ENCODE assay signal across 19 cellular contexts in the genomic region with DNA sequence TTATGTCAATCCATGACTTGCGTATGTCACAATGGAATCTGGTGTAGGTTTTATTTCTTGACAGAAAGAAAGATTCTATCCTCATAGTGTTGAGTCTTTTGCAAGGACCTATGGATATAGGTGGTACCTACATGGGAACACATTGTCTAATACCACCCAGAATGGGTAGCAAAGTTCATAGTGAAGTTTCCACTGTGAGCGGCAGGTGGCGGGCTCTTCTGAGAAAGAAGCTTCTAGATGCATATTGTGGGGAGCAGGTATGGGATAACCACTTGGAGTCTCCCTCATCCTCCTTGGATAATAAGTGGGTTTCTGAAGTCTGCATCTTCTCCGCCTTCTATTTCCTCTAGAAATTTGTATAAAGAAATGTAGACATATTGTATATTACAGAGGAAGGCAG. TPM values are rescaled to one million over a fixed set of nuclear protein-coding genes. Genes with fewer than 3 reads are reported as not detected.
A peak's percentile ranks its signal among the peaks of the same experiment; 100 is the strongest.
DNase-seq lines count a peak whose midpoint lies in the region; ATAC-seq and TF ChIP-seq lines count a peak whose summit lies in the region.
"Had no signal": no experiment of that assay in that cellular context is flagged by ENCODE, and none has a peak within 500 bp of the region (broad histone marks: within the 10 kb centered on the region; RNA-seq: fewer than 3 reads in every experiment).

No MANE protein-coding gene starts in this region.

- CTCF ChIA-PET in OCI-LY7 (lab: Charles Lee; ENCODE audit: unreplicated experiment), result no interaction called here

- H3K4me3 ChIP-seq in GM23248 (no peak overlapping the region), LNCaP clone FGC (ENCODE audit: low read depth, low read length) (no peak overlapping the region), OCI-LY7 (ENCODE audit: low read depth, low read length, poor library complexity, severe bottlenecking) (no peak overlapping the region)
- H3K4me3 ChIP-seq: upper lobe of right lung had no signal

- no TSS peak for BruUV-seq in OCI-LY7 (replicated peaks; lab: Mats Ljungman, UMichigan)

- H3K79me2 ChIP-seq in GM23248 (ENCODE audit: insufficient read depth), result no peaks in the 10 kb centered on the region
- H3K79me2 ChIP-seq in OCI-LY7 (ENCODE audit: insufficient read depth, low read depth, low read length), result no peaks in the 10 kb centered on the region

- H4K20me1 ChIP-seq in GM23248 (ENCODE audit: insufficient read depth), result no peaks in the 10 kb centered on the region
- H4K20me1 ChIP-seq in OCI-LY7 (ENCODE audit: insufficient read depth, low read length), result no peaks in the 10 kb centered on the region

- H2AFZ ChIP-seq in GM23248, result no peak overlapping the region
- no peak overlapping the region for H2AFZ ChIP-seq in OCI-LY7 (ENCODE audit: low read length)

- H3K4me2 ChIP-seq in GM23248 (ENCODE audit: unreplicated experiment) (no peak overlapping the region), OCI-LY7 (ENCODE audit: low read length) (no peak overlapping the region)

- no peaks in the 10 kb centered on the region for H3K9me3 Mint-ChIP-seq in neural crest cell

- POLR2A ChIA-PET in OCI-LY7 (lab: Charles Lee), result no interaction called here

- no peaks in the 10 kb centered on the region for H3K4me1 ChIP-seq in GM23248 (ENCODE audit: insufficient read depth)
- peaks cover 23% of the 10 kb centered on the region for H3K4me1 ChIP-seq in OCI-LY7 (ENCODE audit: insufficient read depth, low read length, poor library complexity, severe bottlenecking)
- H3K4me1 ChIP-seq: upper lobe of right lung had no signal

- H3K4me3 Mint-ChIP-seq in neural crest cell, result no peak overlapping the region

- H3K9me2 ChIP-seq in GM23248 (ENCODE audit: insufficient read depth) (no peaks in the 10 kb centered on the region), OCI-LY7 (ENCODE audit: insufficient read depth, low read length) (no peaks in the 10 kb centered on the region)

- H3K27ac ChIP-seq in GM23248 (no peak overlapping the region), VCaP (no peak overlapping the region), OCI-LY7 (ENCODE audit: low read depth, low read length, poor library complexity, severe bottlenecking) (no peak overlapping the region)
- H3K27ac ChIP-seq: upper lobe of right lung had no signal

- intact Hi-C loops in OCI-LY7 (cut with micrococcal nuclease; ENCODE audit: unreplicated experiment) (no loop called here), left colon (cut with DNase I, micrococcal nuclease) (no loop called here)

- no peaks in the 10 kb centered on the region for H3K4me1 Mint-ChIP-seq in neural crest cell

- no peaks in the 10 kb centered on the region for H3K36me3 ChIP-seq in GM23248 (ENCODE audit: low read depth)
- H3K36me3 ChIP-seq in OCI-LY7 (ENCODE audit: insufficient read depth, low read length), result no peaks in the 10 kb centered on the region
- H3K36me3 ChIP-seq: upper lobe of right lung had no signal

- TF ChIP-seq CTCF in LNCaP clone FGC (IDR thresholded peaks at IDR 0.05; ENCODE audit: control insufficient read depth, extremely low read depth, insufficient read depth), result peak; percentile 58
- peak; percentile 66 for TF ChIP-seq CTCF in VCaP (conservative IDR thresholded peaks at IDR 0.05)
- peak; percentile 34 for TF ChIP-seq CTCF in neural crest cell (conservative IDR thresholded peaks at IDR 0.05)
- TF ChIP-seq CTCF in OCI-LY7 (conservative IDR thresholded peaks at IDR 0.05; ENCODE audit: low read length), result no peak

- in situ Hi-C loops in GM23248 (cut with MboI), result no loop called here

- H3K27me3 Mint-ChIP-seq in neural crest cell (ENCODE audit: low read depth), result no peaks in the 10 kb centered on the region

- H3K9me3 ChIP-seq in GM23248 (ENCODE audit: low read depth) (no peaks in the 10 kb centered on the region), OCI-LY7 (ENCODE audit: low read length) (no peaks in the 10 kb centered on the region)
- H3K9me3 ChIP-seq: upper lobe of right lung had no signal

- 68 to 75% methylated on average over 4 of the region's 4 CpGs for WGBS in GM23248 (ENCODE audit: low coverage in 1 of 2, low lambda C conversion rate in 2 of 2, missing lambda C conversion rate in 2 of 2), 2 experiments

- peaks cover 4% of the 10 kb centered on the region for H3K27me3 ChIP-seq in GM23248 (replicated peaks; ENCODE audit: insufficient read depth)
- H3K27me3 ChIP-seq: upper lobe of right lung had no signal

- DNase-seq in GM23248 (peak; percentile 9), LNCaP clone FGC (ENCODE audit: low read depth) (no peak), neural crest cell (ENCODE audit: low read depth, low spot score) (no peak), OCI-LY7 (ENCODE audit: low spot score) (no peak), NCI-H128 (lab: John Stamatoyannopoulos, UW; ENCODE audit: unreplicated experiment) (no peak), left colon (no peak)
- no peak for DNase-seq in stimulated activated CD4-positive, alpha-beta T cell treated with anti-CD3 and anti-CD28 coated beads, Interleukin-4, amount 100 ng/mL, for 4 hours
- DNase-seq: activated CD8-positive, alpha-beta memory T cell treated with anti-CD3 and anti-CD28 coated beads, Interleukin-2, amount 50 U/mL, for 4 hours; activated gamma-delta T cell treated with Interleukin-2 at 50 U/mL for 16 hours; central memory CD4-positive, alpha-beta T cell; effector CD8-positive, alpha-beta T cell; kidney glomerular epithelial cell; midbrain; MV-4-11; NCI-H748 treated with DMSO at 0.1 percent for 48 hours; stimulated activated naive CD8-positive, alpha-beta T cell treated with anti-CD3 and anti-CD28 coated beads, Interleukin-15, Interleukin-2, amounts not matched to agents 100 U/mL and 50 U/mL, for 24 hours; T-helper 2 cell; upper lobe of right lung had no signal

- H3F3A ChIP-seq in GM23248 (ENCODE audit: insufficient read depth), result no peaks in the 10 kb centered on the region

- H3K27ac Mint-ChIP-seq in neural crest cell (ENCODE audit: unreplicated experiment), result no peak overlapping the region

- no peaks in the 10 kb centered on the region for H3K36me3 Mint-ChIP-seq in neural crest cell (ENCODE audit: low read depth)

- no peak overlapping the region for H3K9ac ChIP-seq in GM23248

- ATAC-seq in left colon, result no peak
- ATAC-seq: stimulated activated naive CD8-positive, alpha-beta T cell treated with anti-CD3 and anti-CD28 coated beads, Interleukin-15, Interleukin-2, amounts not matched to agents 100 U/mL and 50 U/mL, for 24 hours; upper lobe of right lung had no signal

RNA-seq across cellular contexts. Expression of gene LINC00305, which starts 44.9 kb away (rescaled TPM):
- not detected in 2 replicates for total RNA-seq in GM23248 (2014; rRNA removed; shearing (Covaris generic))
- polyA plus RNA-seq in GM23248 (2016; fragmentation: Nextera tagmentation; extraction: Ambion mirVana), result not detected in 2 replicates
- not detected in 2 replicates for total RNA-seq in neural crest cell
- total RNA-seq in OCI-LY7 (2014; rRNA removed; shearing (Covaris generic)), result not detected in 2 replicates
- total RNA-seq in OCI-LY7 (2022), result not detected in 2 replicates
- total RNA-seq in left colon, result not detected
- total RNA-seq: upper lobe of right lung had no signal
